ENCODE assay signal across 8 cellular contexts in genomic region chr4:14898989-14899388, GRCh38.
"Had no signal": no experiment of that assay in that cellular context is flagged by ENCODE, and none has a peak within 500 bp of the region (broad histone marks: within the 10 kb centered on the region; RNA-seq: fewer than 3 reads in every experiment).

No MANE protein-coding gene starts in this region.

- DNase-seq: GDM1, GF-D8 had no signal

- H3K4me3 ChIP-seq: GM12878 had no signal

- ATAC-seq: GM12878 had no signal

- FAIRE-seq: G401.6, GM12878, GM12891, GM12892, GM18507, GM19239 had no signal
